12 cellular contexts compared by ENCODE assay signal in the genomic region with DNA sequence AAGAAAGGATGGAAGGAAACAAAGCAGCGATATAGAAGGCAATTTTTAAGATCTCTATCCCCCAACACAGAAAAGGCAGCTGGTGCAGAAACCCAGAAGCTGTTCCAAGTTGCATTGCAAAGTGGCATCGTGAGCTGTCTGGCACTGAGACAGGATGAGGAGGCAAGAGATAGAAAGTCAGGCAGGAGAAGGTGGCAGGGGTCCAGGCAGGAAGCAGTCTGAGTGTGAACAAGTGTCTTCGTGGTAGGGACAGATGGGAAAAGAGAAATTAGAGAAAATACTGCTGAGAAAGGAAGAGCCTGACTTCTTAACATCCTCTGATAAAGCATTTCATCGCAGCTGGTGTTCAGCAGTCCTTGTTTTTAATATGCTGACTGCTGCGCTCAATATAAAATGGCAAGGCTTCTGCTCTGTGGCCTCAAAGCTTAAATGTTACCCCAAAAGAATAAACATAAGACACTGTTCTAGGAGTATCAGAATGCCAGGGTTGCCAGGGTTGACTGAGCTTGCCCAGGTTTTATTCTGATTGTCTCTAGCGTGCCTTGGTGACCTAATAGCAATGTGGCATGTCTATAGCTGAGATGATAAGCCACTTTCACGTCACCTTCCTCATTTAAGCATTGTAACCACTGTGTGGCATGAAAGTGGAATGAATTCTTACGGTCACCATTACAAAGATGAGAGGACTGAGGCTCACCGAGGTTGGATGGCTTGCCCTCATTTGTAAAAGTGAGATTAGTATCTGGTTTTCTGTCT.
DNase-seq lines count a peak whose midpoint lies in the region; ATAC-seq and TF ChIP-seq lines count a peak whose summit lies in the region.
"Had no signal": no experiment of that assay in that cellular context is flagged by ENCODE, and none has a peak within 500 bp of the region (broad histone marks: within the 10 kb centered on the region; RNA-seq: fewer than 3 reads in every experiment).

No MANE protein-coding gene starts in this region.

- H3K27me3 Mint-ChIP-seq in MCF 10A (ENCODE audit: insufficient read depth, unreplicated experiment): no peaks in the 10 kb centered on the region
- H3K27me3 Mint-ChIP-seq in WTC11 (ENCODE audit: low read depth): peaks cover 21% of the 10 kb centered on the region
- H3K27me3 Mint-ChIP-seq in activated CD4-positive, alpha-beta T cell treated with anti-CD3 and anti-CD28 coated beads for 36 hours: no peaks in the 10 kb centered on the region

- TF ChIP-seq POLR2A in erythroblast (IDR thresholded peaks at IDR 0.05; ENCODE audit: low read length): no peak

- TF ChIP-seq CTCF in MCF 10A (IDR thresholded peaks at IDR 0.05; ENCODE audit: unreplicated experiment) (no peak), mammary epithelial cell (conservative IDR thresholded peaks at IDR 0.05 in 1 of 2, IDR thresholded peaks at IDR 0.05 in 1 of 2; ENCODE audit: extremely low read depth in 1 of 2, insufficient read depth in 1 of 2, low read depth in 1 of 2, low read length in 2 of 2) (no peak), coronary artery (IDR thresholded peaks at IDR 0.05) (no peak), WTC11 (IDR thresholded peaks at IDR 0.05) (no peak)

- H3K9me3 Mint-ChIP-seq in MCF 10A (ENCODE audit: unreplicated experiment) (no peaks in the 10 kb centered on the region), WTC11 (no peaks in the 10 kb centered on the region)
- H3K9me3 Mint-ChIP-seq in activated CD4-positive, alpha-beta T cell treated with anti-CD3 and anti-CD28 coated beads for 36 hours (ENCODE audit: low read depth): no peaks in the 10 kb centered on the region

- DNase-seq in MCF 10A (ENCODE audit: unreplicated experiment) (peak; percentile 48), mammary epithelial cell (no peak), coronary artery (ENCODE audit: low spot score) (no peak), middle frontal gyrus (ENCODE audit: extremely low spot score, low spot score) (peak; percentile 37), erythroblast (lab: John Stamatoyannopoulos, UW) (no peak), WTC11 (ENCODE audit: low spot score) (no peak)
- DNase-seq in activated CD8-positive, alpha-beta memory T cell treated with anti-CD3 and anti-CD28 coated beads for 24 hours: no peak
- DNase-seq in activated CD4-positive, alpha-beta T cell treated with anti-CD3 and anti-CD28 coated beads for 36 hours: no peak
- DNase-seq: activated CD4-positive, alpha-beta T cell treated with anti-CD3 and anti-CD28 coated beads for 48 hours; stimulated activated naive CD8-positive, alpha-beta T cell treated with anti-CD3 and anti-CD28 coated beads, Interleukin-15, Interleukin-2, amounts not matched to agents 100 U/mL and 50 U/mL, for 24 hours had no signal

- WGBS in mammary epithelial cell (ENCODE audit: low coverage, missing lambda C conversion rate): 62% methylated on average over 8 of the region's 9 CpGs

- in situ Hi-C loops in mammary epithelial cell (cut with MboI; ENCODE audit: low sequenced_read_pairs in 2 of 2): no loop called here

- no peak overlapping the region for H3K27ac ChIP-seq in mammary epithelial cell (ENCODE audit: insufficient read depth, low read depth, low read length)
- H3K27ac ChIP-seq in coronary artery: peak overlapping the region; percentile 59 to 82
- H3K27ac ChIP-seq: body of pancreas had no signal

- no peak overlapping the region for H3K4me2 ChIP-seq in mammary epithelial cell (ENCODE audit: insufficient read depth, low read depth, low read length)

- POLR2A ChIA-PET in MCF 10A (lab: Yijun Ruan, JAX) (interaction anchor here (0.9 to 1.0 kb wide), 2 partner anchors 13 to 15 kb away, joined by 3 read pairs; no protein-coding TSS in a partner anchor), WTC11 (lab: Charles Lee) (no interaction called here)
- POLR2A ChIA-PET in activated CD4-positive, alpha-beta T cell treated with anti-CD3 and anti-CD28 coated beads for 36 hours (lab: Charles Lee): interaction anchor here (0.6 kb wide), 1 partner anchor 51 kb away, joined by 4 read pairs; no protein-coding TSS in a partner anchor

- ATAC-seq in WTC11: no peak
- ATAC-seq in activated CD4-positive, alpha-beta T cell treated with anti-CD3 and anti-CD28 coated beads for 36 hours: no peak
- ATAC-seq: stimulated activated naive CD8-positive, alpha-beta T cell treated with anti-CD3 and anti-CD28 coated beads, Interleukin-15, Interleukin-2, amounts not matched to agents 100 U/mL and 50 U/mL, for 24 hours had no signal

- H3K4me3 Mint-ChIP-seq in MCF 10A (ENCODE audit: unreplicated experiment) (no peak overlapping the region), WTC11 (no peak overlapping the region)
- H3K4me3 Mint-ChIP-seq in activated CD4-positive, alpha-beta T cell treated with anti-CD3 and anti-CD28 coated beads for 36 hours: no peak overlapping the region

- H4K20me1 ChIP-seq in mammary epithelial cell (ENCODE audit: insufficient read depth, low read length): no peaks in the 10 kb centered on the region

- H3K27ac Mint-ChIP-seq in MCF 10A (ENCODE audit: low read depth, unreplicated experiment): no peak overlapping the region
- no peak overlapping the region for H3K27ac Mint-ChIP-seq in WTC11
- no peak overlapping the region for H3K27ac Mint-ChIP-seq in activated CD4-positive, alpha-beta T cell treated with anti-CD3 and anti-CD28 coated beads for 36 hours

- H3K36me3 Mint-ChIP-seq in MCF 10A (ENCODE audit: insufficient read depth, unreplicated experiment) (no peaks in the 10 kb centered on the region), WTC11 (no peaks in the 10 kb centered on the region)
- no peaks in the 10 kb centered on the region for H3K36me3 Mint-ChIP-seq in activated CD4-positive, alpha-beta T cell treated with anti-CD3 and anti-CD28 coated beads for 36 hours (ENCODE audit: low read depth)

- H3K4me3 ChIP-seq in mammary epithelial cell (replicated peaks in 1 of 3; ENCODE audit: insufficient read depth in 1 of 3, low read depth in 2 of 3, low read length in 3 of 3): no peak overlapping the region
- no peak overlapping the region for H3K4me3 ChIP-seq in coronary artery
- H3K4me3 ChIP-seq: body of pancreas, skin epidermis had no signal

- H3K4me1 Mint-ChIP-seq in MCF 10A (ENCODE audit: insufficient read depth, unreplicated experiment) (peaks cover 8% of the 10 kb centered on the region), WTC11 (peaks cover 45% of the 10 kb centered on the region)
- no peaks in the 10 kb centered on the region for H3K4me1 Mint-ChIP-seq in activated CD4-positive, alpha-beta T cell treated with anti-CD3 and anti-CD28 coated beads for 36 hours

- intact Hi-C loops in MCF 10A (cut with micrococcal nuclease): no loop called here
- intact Hi-C loops in mammary epithelial cell (cut with micrococcal nuclease): no loop called here
- intact Hi-C loops in activated CD4-positive, alpha-beta T cell treated with anti-CD3 and anti-CD28 coated beads for 36 hours (cut with DNase I, micrococcal nuclease): no loop called here

- peaks cover 3% of the 10 kb centered on the region for H3K4me1 ChIP-seq in mammary epithelial cell (ENCODE audit: insufficient read depth, low read length)
- H3K4me1 ChIP-seq: body of pancreas had no signal

- no peaks in the 10 kb centered on the region for H3K27me3 ChIP-seq in mammary epithelial cell (ENCODE audit: insufficient read depth, low read length)
- H3K27me3 ChIP-seq: body of pancreas had no signal

- H3K9me3 ChIP-seq in mammary epithelial cell (replicated peaks; ENCODE audit: insufficient read depth, low read length): no peaks in the 10 kb centered on the region
- H3K9me3 ChIP-seq: body of pancreas had no signal

- H2AFZ ChIP-seq in mammary epithelial cell (ENCODE audit: low read depth, low read length): no peak overlapping the region

- H3K79me2 ChIP-seq in mammary epithelial cell (ENCODE audit: insufficient read depth, low read length): no peaks in the 10 kb centered on the region

- no peak overlapping the region for H3K9ac ChIP-seq in mammary epithelial cell (ENCODE audit: insufficient read depth, low read length)

- H3K36me3 ChIP-seq in mammary epithelial cell (ENCODE audit: insufficient read depth, low read length): no peaks in the 10 kb centered on the region

- dilution Hi-C loops in mammary epithelial cell (cut with HindIII; ENCODE audit: low sequenced_read_pairs): no loop called here

- BruUV-seq in MCF 10A (replicated peaks; lab: Mats Ljungman, UMichigan): no TSS peak
- BruUV-seq in mammary epithelial cell (replicated peaks; lab: Mats Ljungman, UMichigan): no TSS peak

- CTCF ChIA-PET in MCF 10A (lab: Yijun Ruan, JAX): interaction anchor here (0.6 to 0.9 kb wide), 4 partner anchors 13 to 394 kb away, joined by 3 to 4 read pairs (median 3); no protein-coding TSS in a partner anchor
- CTCF ChIA-PET in mammary epithelial cell (lab: Charles Lee; ENCODE audit: low non-redundant PET): no interaction called here
- CTCF ChIA-PET in WTC11 (lab: Charles Lee): interaction anchor here (2.1 kb wide), 1 partner anchor 37 kb away, joined by 7 read pairs; no protein-coding TSS in a partner anchor
- CTCF ChIA-PET in activated CD4-positive, alpha-beta T cell treated with anti-CD3 and anti-CD28 coated beads for 36 hours (lab: Charles Lee): no interaction called here

TF ChIP-seq in WTC11, 78 proteins besides CTCF, POLR2A, EP300 and RAD21 (continues in another document):
- no peak for TF ChIP-seq RORB (CRISPR knock-in tag; IDR thresholded peaks at IDR 0.05)
- TF ChIP-seq TEAD4 (CRISPR knock-in tag; IDR thresholded peaks at IDR 0.05): no peak
- TF ChIP-seq, protein P1, sequence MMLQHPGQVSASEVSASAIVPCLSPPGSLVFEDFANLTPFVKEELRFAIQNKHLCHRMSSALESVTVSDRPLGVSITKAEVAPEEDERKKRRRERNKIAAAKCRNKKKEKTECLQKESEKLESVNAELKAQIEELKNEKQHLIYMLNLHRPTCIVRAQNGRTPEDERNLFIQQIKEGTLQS (CRISPR knock-in tag; conservative IDR thresholded peaks at IDR 0.05): no peak
- TF ChIP-seq, protein P2, sequence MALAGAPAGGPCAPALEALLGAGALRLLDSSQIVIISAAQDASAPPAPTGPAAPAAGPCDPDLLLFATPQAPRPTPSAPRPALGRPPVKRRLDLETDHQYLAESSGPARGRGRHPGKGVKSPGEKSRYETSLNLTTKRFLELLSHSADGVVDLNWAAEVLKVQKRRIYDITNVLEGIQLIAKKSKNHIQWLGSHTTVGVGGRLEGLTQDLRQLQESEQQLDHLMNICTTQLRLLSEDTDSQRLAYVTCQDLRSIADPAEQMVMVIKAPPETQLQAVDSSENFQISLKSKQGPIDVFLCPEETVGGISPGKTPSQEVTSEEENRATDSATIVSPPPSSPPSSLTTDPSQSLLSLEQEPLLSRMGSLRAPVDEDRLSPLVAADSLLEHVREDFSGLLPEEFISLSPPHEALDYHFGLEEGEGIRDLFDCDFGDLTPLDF (CRISPR knock-in tag; IDR thresholded peaks at IDR 0.05): no peak
- TF ChIP-seq NFATC4 (CRISPR knock-in tag; IDR thresholded peaks at IDR 0.05): no peak
- no peak for TF ChIP-seq NFE2L1 (CRISPR knock-in tag; IDR thresholded peaks at IDR 0.05)
- TF ChIP-seq NR3C1 (CRISPR knock-in tag; conservative IDR thresholded peaks at IDR 0.05; ENCODE audit: low read depth): no peak

Comparison
In these comparisons a context has a peak if more than half of its experiments do, and no peak if none do; other contexts are left out.
1. DNase-seq: peak in MCF 10A (single experiment) and middle frontal gyrus (single experiment); none in mammary epithelial cell (single experiment), coronary artery (single experiment), erythroblast (0 of 2), WTC11 (single experiment), activated CD8-positive, alpha-beta memory T cell treated with anti-CD3 and anti-CD28 coated beads for 24 hours (single experiment) and activated CD4-positive, alpha-beta T cell treated with anti-CD3 and anti-CD28 coated beads for 36 hours (single experiment).
2. CTCF ChIA-PET loops: an anchor here in MCF 10A (0.6 to 0.9 kb wide) and WTC11 (2.1 kb wide); none called in mammary epithelial cell and activated CD4-positive, alpha-beta T cell treated with anti-CD3 and anti-CD28 coated beads for 36 hours.